In genomic region chr7:115099906-115100305, GRCh38 we compare ENCODE assay signal across 1 cellular context.
TF ChIP-seq lines count a peak whose summit lies in the region.

No MANE protein-coding gene starts in this region.

TF ChIP-seq in GM23338, 12 proteins besides CTCF, POLR2A, EP300 and RAD21 (continued from another document):
- no peak for TF ChIP-seq ZNF114 (CRISPR knock-in tag; IDR thresholded peaks at IDR 0.05)
